In genomic region chr9:106701611-106702010, GRCh38 we compare ENCODE assay signal across 21 cellular contexts.
"Had no signal": no experiment of that assay in that cellular context is flagged by ENCODE, and none has a peak within 500 bp of the region (broad histone marks: within the 10 kb centered on the region; RNA-seq: fewer than 3 reads in every experiment).

No MANE protein-coding gene starts in this region.

- ATAC-seq: K562, Panc1, Right ventricle myocardium inferior, SK-N-SH treated with all-trans-retinoic acid at 6 μM for 48 hours had no signal

- FAIRE-seq: HTR-8/SVneo, K562 had no signal

- DNase-seq: Kasumi-1, MV-4-11, NCI-H1048, NCI-H1105, NCI-H1417, NCI-H1436 treated with DMSO at 0.1 percent for 48 hours, NCI-H1694, NCI-H187 treated with DMSO at 0.1 percent for 48 hours, NCI-H2081, NCI-H2107, NCI-H2227 treated with DMSO at 0.1 percent for 48 hours, NCI-H524 treated with DMSO at 0.1 percent for 48 hours, NCI-H69, NCI-H774, SHP77 treated with DMSO at 0.1 percent for 48 hours, SJCRH30 had no signal
